ENCODE assay signal across 23 cellular contexts in genomic region chr1:230242317-230242716, GRCh38.
A peak's percentile ranks its signal among the peaks of the same experiment; 100 is the strongest.
DNase-seq lines count a peak whose midpoint lies in the region; ATAC-seq, FAIRE-seq and TF ChIP-seq lines count a peak whose summit lies in the region.
"Had no signal": no experiment of that assay in that cellular context is flagged by ENCODE, and none has a peak within 500 bp of the region (broad histone marks: within the 10 kb centered on the region; RNA-seq: fewer than 3 reads in every experiment).

No MANE protein-coding gene starts in this region.

- WGBS in K562 (ENCODE audit: insufficient coverage, low coverage, missing lambda C conversion rate), result 76% methylated on average over 6 of the region's 6 CpGs

- intact Hi-C loops in K562 (cut with micrococcal nuclease), result no loop called here

- POLR2A ChIA-PET in HEK293 (lab: Yijun Ruan, JAX), result no interaction called here
- POLR2A ChIA-PET in K562 (lab: Yijun Ruan, JAX), result interaction anchor here (0.7 kb wide), 1 partner anchor 328 kb away, joined by 4 read pairs; no protein-coding TSS in a partner anchor

- no peaks in the 10 kb centered on the region for H3K9me1 ChIP-seq in K562 (ENCODE audit: control insufficient read depth, insufficient read depth, low read length)

- ATAC-seq in activated naive CD8-positive, alpha-beta T cell treated with anti-CD3 and anti-CD28 coated beads, Interleukin-2, amount 50 U/mL, for 24 hours, result no peak
- peak; percentile 69 for ATAC-seq in K562
- no peak for ATAC-seq in GM19452 (IDR thresholded peaks at IDR 0.05; ENCODE audit: unreplicated experiment)
- ATAC-seq: A549; CD8-positive, alpha-beta T cell; HepG2; Panc1 had no signal

- no peak for TF ChIP-seq CTCF in HEK293 (tag by site-specific recombination; IDR thresholded peaks at IDR 0.05)
- TF ChIP-seq CTCF in K562 (IDR thresholded peaks at IDR 0.05 in 2 of 3, conservative IDR thresholded peaks at IDR 0.05 in 1 of 3; ENCODE audit: insufficient read depth in 2 of 3, low read depth in 1 of 3, low read length in 3 of 3), result no peak
- no peak for TF ChIP-seq CTCF in osteocyte (IDR thresholded peaks at IDR 0.05)

- DNase-seq in activated naive CD8-positive, alpha-beta T cell treated with anti-CD3 and anti-CD28 coated beads, Interleukin-2, amount 50 U/mL, for 24 hours, result no peak
- no peak for DNase-seq in activated naive CD8-positive, alpha-beta T cell treated with anti-CD3 and anti-CD28 coated beads for 36 hours
- DNase-seq in K562 (ENCODE audit: extremely low read depth in 1 of 4, low spot score in 3 of 4), result no peak
- peak; percentile 21 for DNase-seq in osteocyte (ENCODE audit: extremely low spot score, unreplicated experiment)
- no peak for DNase-seq in glomerular visceral epithelial cell (ENCODE audit: extremely low spot score)
- no peak for DNase-seq in cortex of kidney (lab: John Stamatoyannopoulos, UW)
- DNase-seq: Calu3; CD8-positive, alpha-beta T cell; GF-D8; HFFc6; NCI-H1436; NCI-H2029; NCI-H2171; NCI-H446 treated with DMSO at 0.1 percent for 48 hours; NCI-H69 had no signal

- H3K4me1 ChIP-seq in HEK293 (ENCODE audit: control insufficient read depth, insufficient read depth, low read length), result peaks cover 2% of the 10 kb centered on the region; the same call in 1 of the 2 replicates
- H3K4me1 ChIP-seq in K562 (replicated peaks in 1 of 2; ENCODE audit: control insufficient read depth in 2 of 2, insufficient read depth in 2 of 2, low read length in 2 of 2), result peaks cover 0 to 5% of the 10 kb centered on the region in 2 experiments; a peak in 2 of 5 replicates
- H3K4me1 ChIP-seq: A549, SJSA1 had no signal

- FAIRE-seq in K562 (lab: Jason Lieb, UNC), result no peak
- FAIRE-seq: A549, H1, HepG2 had no signal

- TF ChIP-seq RAD21 in K562 (CRISPR knock-in tag; conservative IDR thresholded peaks at IDR 0.05 in 1 of 2, IDR thresholded peaks at IDR 0.05 in 1 of 2), result no peak

- H3K27ac ChIP-seq in HEK293 (ENCODE audit: extremely low read depth, low read depth, low read length), result no peak overlapping the region
- no peak overlapping the region for H3K27ac ChIP-seq in K562 (ENCODE audit: extremely low read depth, low read depth, low read length)
- H3K27ac ChIP-seq: A549, KMS-11, SJSA1 had no signal

- no peak overlapping the region for H3K4me2 ChIP-seq in K562 (ENCODE audit: insufficient read depth, low read length)
- H3K4me2 ChIP-seq: A549, KMS-11 had no signal

- peaks cover 2% of the 10 kb centered on the region for H3K27me3 Mint-ChIP-seq in activated naive CD8-positive, alpha-beta T cell treated with anti-CD3 and anti-CD28 coated beads, Interleukin-2, amount 50 U/mL, for 24 hours
- no peaks in the 10 kb centered on the region for H3K27me3 Mint-ChIP-seq in activated naive CD8-positive, alpha-beta T cell treated with anti-CD3 and anti-CD28 coated beads for 36 hours
- H3K27me3 Mint-ChIP-seq in osteocyte (ENCODE audit: unreplicated experiment), result no peaks in the 10 kb centered on the region

- peaks cover 55% of the 10 kb centered on the region for H3K36me3 Mint-ChIP-seq in activated naive CD8-positive, alpha-beta T cell treated with anti-CD3 and anti-CD28 coated beads, Interleukin-2, amount 50 U/mL, for 24 hours (ENCODE audit: low read depth)
- peaks cover 52% of the 10 kb centered on the region for H3K36me3 Mint-ChIP-seq in activated naive CD8-positive, alpha-beta T cell treated with anti-CD3 and anti-CD28 coated beads for 36 hours
- H3K36me3 Mint-ChIP-seq in osteocyte (ENCODE audit: unreplicated experiment), result peaks cover 55% of the 10 kb centered on the region

- no peaks in the 10 kb centered on the region for H3K9me3 ChIP-seq in HEK293 (ENCODE audit: control insufficient read depth, insufficient read depth, low read depth, low read length)
- H3K9me3 ChIP-seq in K562 (replicated peaks; ENCODE audit: control insufficient read depth, insufficient read depth, low read depth, low read length), result no peaks in the 10 kb centered on the region
- H3K9me3 ChIP-seq: SJSA1 had no signal

- H3K4me1 Mint-ChIP-seq in activated naive CD8-positive, alpha-beta T cell treated with anti-CD3 and anti-CD28 coated beads, Interleukin-2, amount 50 U/mL, for 24 hours, result peaks cover 56% of the 10 kb centered on the region
- peaks cover 28% of the 10 kb centered on the region for H3K4me1 Mint-ChIP-seq in activated naive CD8-positive, alpha-beta T cell treated with anti-CD3 and anti-CD28 coated beads for 36 hours
- H3K4me1 Mint-ChIP-seq in osteocyte (ENCODE audit: unreplicated experiment), result peaks cover 2% of the 10 kb centered on the region

- no peak overlapping the region for H3K4me3 ChIP-seq in HEK293 (ENCODE audit: low read depth, low read length)
- no peak overlapping the region for H3K4me3 ChIP-seq in K562
- H3K4me3 ChIP-seq: A549, SJSA1 had no signal

- no peak for TF ChIP-seq EP300 in K562 (IDR thresholded peaks at IDR 0.05; ENCODE audit: low read length)

- no peaks in the 10 kb centered on the region for H3K27me3 ChIP-seq in K562 (ENCODE audit: control insufficient read depth in 2 of 2, insufficient read depth in 2 of 2, low read length in 2 of 2)
- H3K27me3 ChIP-seq: SJSA1 had no signal

- no peaks in the 10 kb centered on the region for H4K20me1 ChIP-seq in K562 (replicated peaks; ENCODE audit: control insufficient read depth, insufficient read depth, low read length)

- peak overlapping the region; percentile 54 for H3K27ac Mint-ChIP-seq in activated naive CD8-positive, alpha-beta T cell treated with anti-CD3 and anti-CD28 coated beads, Interleukin-2, amount 50 U/mL, for 24 hours
- no peak overlapping the region for H3K27ac Mint-ChIP-seq in activated naive CD8-positive, alpha-beta T cell treated with anti-CD3 and anti-CD28 coated beads for 36 hours
- H3K27ac Mint-ChIP-seq in osteocyte (ENCODE audit: unreplicated experiment), result no peak overlapping the region
- H3K27ac Mint-ChIP-seq: CD8-positive, alpha-beta T cell; HFFc6 had no signal

- BruUV-seq in K562 (replicated peaks; lab: Mats Ljungman, UMichigan), result no TSS peak

- CTCF ChIA-PET in HEK293 (lab: Yijun Ruan, JAX) (interaction anchor here (0.6 to 1.2 kb wide), 2 partner anchors 9 to 10 kb away, joined by 4 read pairs; no protein-coding TSS in a partner anchor), K562 (lab: Yijun Ruan, JAX; ENCODE audit: low intra/inter-chr PET ratio) (no interaction called here)

- H3K9me3 Mint-ChIP-seq in activated naive CD8-positive, alpha-beta T cell treated with anti-CD3 and anti-CD28 coated beads, Interleukin-2, amount 50 U/mL, for 24 hours, result peaks cover 7% of the 10 kb centered on the region
- peaks cover 8% of the 10 kb centered on the region for H3K9me3 Mint-ChIP-seq in activated naive CD8-positive, alpha-beta T cell treated with anti-CD3 and anti-CD28 coated beads for 36 hours
- peaks cover 9% of the 10 kb centered on the region for H3K9me3 Mint-ChIP-seq in osteocyte (ENCODE audit: unreplicated experiment)
- H3K9me3 Mint-ChIP-seq: CD8-positive, alpha-beta T cell; HFFc6 had no signal

- peaks cover 4 to 12% of the 10 kb centered on the region in 2 experiments for H3K36me3 ChIP-seq in HEK293 (ENCODE audit: control insufficient read depth in 2 of 2, insufficient read depth in 1 of 2, low read length in 2 of 2)
- peaks cover 76% of the 10 kb centered on the region for H3K36me3 ChIP-seq in K562 (ENCODE audit: control insufficient read depth, insufficient read depth, low read length)

- no peak overlapping the region for H3K9ac ChIP-seq in K562 (ENCODE audit: insufficient read depth in 1 of 2, low read depth in 2 of 2, low read length in 2 of 2)
- H3K9ac ChIP-seq: KMS-11 had no signal

- TF ChIP-seq POLR2A in K562 (conservative IDR thresholded peaks at IDR 0.05), result no peak

- H3K79me2 ChIP-seq in K562 (ENCODE audit: control insufficient read depth, insufficient read depth, low read length), result no peaks in the 10 kb centered on the region

- in situ Hi-C loops in K562 (cut with MboI), result no loop called here

- no peak overlapping the region for H2AFZ ChIP-seq in K562 (ENCODE audit: low read depth, low read length)

- H3K4me3 Mint-ChIP-seq in activated naive CD8-positive, alpha-beta T cell treated with anti-CD3 and anti-CD28 coated beads, Interleukin-2, amount 50 U/mL, for 24 hours, result no peak overlapping the region
- H3K4me3 Mint-ChIP-seq in activated naive CD8-positive, alpha-beta T cell treated with anti-CD3 and anti-CD28 coated beads for 36 hours, result no peak overlapping the region
- no peak overlapping the region for H3K4me3 Mint-ChIP-seq in osteocyte (ENCODE audit: unreplicated experiment)
- H3K4me3 Mint-ChIP-seq: CD8-positive, alpha-beta T cell; HFFc6 had no signal

TF ChIP-seq in HEK293, 187 proteins besides CTCF, POLR2A, EP300 and RAD21:
- TF ChIP-seq EGR2 (tag by site-specific recombination; IDR thresholded peaks at IDR 0.05; ENCODE audit: low read depth), result peak; percentile 30; the same call in 1 of the 2 replicates
- TF ChIP-seq ZNF560 (tag by site-specific recombination; IDR thresholded peaks at IDR 0.05; ENCODE audit: borderline replicate concordance), result no peak

TF ChIP-seq in K562, 482 proteins besides CTCF, POLR2A, EP300 and RAD21 (continues in another document):
- peak; percentile 80 for TF ChIP-seq ATF3 (IDR thresholded peaks at IDR 0.05)
- no peak for TF ChIP-seq ATF3 (CRISPR knock-in tag; conservative IDR thresholded peaks at IDR 0.05)
- peak; percentile 83 for TF ChIP-seq CEBPB (tag; IDR thresholded peaks at IDR 0.05)
- TF ChIP-seq MAZ (CRISPR knock-in tag; conservative IDR thresholded peaks at IDR 0.05 in 1 of 2, IDR thresholded peaks at IDR 0.05 in 1 of 2), result no peak
- no peak for TF ChIP-seq XRCC5 (IDR thresholded peaks at IDR 0.05; ENCODE audit: low read depth, low read length)
- no peak for TF ChIP-seq ATF1 (CRISPR knock-in tag; IDR thresholded peaks at IDR 0.05)
- no peak for TF ChIP-seq ATF1 (tag; IDR thresholded peaks at IDR 0.05)
- no peak for TF ChIP-seq ZFPM2 (CRISPR knock-in tag; IDR thresholded peaks at IDR 0.05)
- no peak for TF ChIP-seq ZNF551 (CRISPR knock-in tag; IDR thresholded peaks at IDR 0.05)
- 0 out of 2 replicates have a peak, but pooled peaks have one; percentile 27 for TF ChIP-seq DPF2 (IDR thresholded peaks at IDR 0.05)
